In the genomic region with DNA sequence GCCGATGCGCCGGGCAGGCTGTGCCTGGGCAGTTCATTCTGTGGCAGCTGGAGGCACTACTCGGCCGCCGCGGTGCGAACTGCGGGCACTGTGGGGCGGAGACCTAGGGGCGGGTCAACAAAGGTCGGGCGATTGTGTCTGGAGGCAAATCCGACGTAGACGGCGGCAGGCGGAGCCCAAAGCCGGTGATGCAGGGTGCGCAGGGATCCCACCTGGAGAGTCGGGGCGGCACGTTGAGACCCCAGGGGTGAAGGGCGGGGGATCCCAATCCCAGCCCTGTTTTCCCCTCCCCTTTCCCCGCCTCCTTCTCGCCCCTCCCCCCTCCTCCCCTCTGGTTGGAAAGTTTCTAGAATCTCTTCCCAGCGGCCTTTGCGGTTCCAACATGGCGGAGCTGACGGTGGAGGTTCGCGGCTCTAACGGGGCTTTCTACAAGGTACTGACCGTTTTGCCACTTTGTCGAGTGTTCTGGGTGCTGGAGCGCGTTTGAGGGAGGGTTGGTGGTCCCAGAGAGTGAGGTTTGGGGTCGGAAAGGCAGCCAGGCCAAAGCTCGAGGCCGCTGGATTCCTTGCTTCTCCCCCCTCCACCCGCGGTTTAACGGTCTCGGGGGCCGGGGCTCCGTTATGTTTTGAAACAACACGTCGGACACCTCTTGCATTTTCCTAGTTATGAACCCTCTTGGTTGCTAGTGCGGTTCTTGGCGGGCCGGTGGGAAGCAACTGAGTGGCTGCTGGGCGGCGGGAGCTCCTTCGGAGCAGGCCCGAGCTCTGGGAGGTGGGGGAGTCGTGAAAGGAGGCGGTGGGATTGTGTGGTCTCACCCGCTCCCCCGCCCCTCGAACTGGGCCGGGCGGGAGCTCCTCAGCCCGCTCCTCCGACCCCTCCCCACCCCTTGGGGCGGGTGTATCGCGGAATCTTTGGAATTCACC, we compare ENCODE assay signal across 1 cellular context.
TF ChIP-seq lines count a peak whose summit lies in the region.

A gene (plus strand): TSS at position 367 of the 923 bp plus-strand sequence. CDS start 16 bp downstream, at position 383.

TF ChIP-seq in H1, 55 proteins besides CTCF, POLR2A, EP300 and RAD21:
- TF ChIP-seq, protein P1, sequence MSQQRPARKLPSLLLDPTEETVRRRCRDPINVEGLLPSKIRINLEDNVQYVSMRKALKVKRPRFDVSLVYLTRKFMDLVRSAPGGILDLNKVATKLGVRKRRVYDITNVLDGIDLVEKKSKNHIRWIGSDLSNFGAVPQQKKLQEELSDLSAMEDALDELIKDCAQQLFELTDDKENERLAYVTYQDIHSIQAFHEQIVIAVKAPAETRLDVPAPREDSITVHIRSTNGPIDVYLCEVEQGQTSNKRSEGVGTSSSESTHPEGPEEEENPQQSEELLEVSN (IDR thresholded peaks at IDR 0.05): no peak
- TF ChIP-seq YY1 (IDR thresholded peaks at IDR 0.05; ENCODE audit: low read depth, low read length): peak; percentile 95
- TF ChIP-seq CBX5 (IDR thresholded peaks at IDR 0.05; ENCODE audit: low read depth, low read length): no peak
- TF ChIP-seq SP4 (IDR thresholded peaks at IDR 0.05; ENCODE audit: low read length): no peak
- no peak for TF ChIP-seq JUND (IDR thresholded peaks at IDR 0.05; ENCODE audit: low read length)
- TF ChIP-seq SRF (IDR thresholded peaks at IDR 0.05; ENCODE audit: low read depth, low read length): no peak
- TF ChIP-seq SP1 (IDR thresholded peaks at IDR 0.05; ENCODE audit: low read depth, low read length): peak; percentile 72; the same call in 1 of the 2 replicates
- TF ChIP-seq JUN (IDR thresholded peaks at IDR 0.05; ENCODE audit: low read depth, low read length): no peak
- TF ChIP-seq, protein P2, sequence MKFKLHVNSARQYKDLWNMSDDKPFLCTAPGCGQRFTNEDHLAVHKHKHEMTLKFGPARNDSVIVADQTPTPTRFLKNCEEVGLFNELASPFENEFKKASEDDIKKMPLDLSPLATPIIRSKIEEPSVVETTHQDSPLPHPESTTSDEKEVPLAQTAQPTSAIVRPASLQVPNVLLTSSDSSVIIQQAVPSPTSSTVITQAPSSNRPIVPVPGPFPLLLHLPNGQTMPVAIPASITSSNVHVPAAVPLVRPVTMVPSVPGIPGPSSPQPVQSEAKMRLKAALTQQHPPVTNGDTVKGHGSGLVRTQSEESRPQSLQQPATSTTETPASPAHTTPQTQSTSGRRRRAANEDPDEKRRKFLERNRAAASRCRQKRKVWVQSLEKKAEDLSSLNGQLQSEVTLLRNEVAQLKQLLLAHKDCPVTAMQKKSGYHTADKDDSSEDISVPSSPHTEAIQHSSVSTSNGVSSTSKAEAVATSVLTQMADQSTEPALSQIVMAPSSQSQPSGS (IDR thresholded peaks at IDR 0.05; ENCODE audit: low read length): no peak
- TF ChIP-seq TAF1 (IDR thresholded peaks at IDR 0.05; ENCODE audit: low read depth, low read length): peak; percentile 95
- peak; percentile 96 for TF ChIP-seq PHF8 (conservative IDR thresholded peaks at IDR 0.05; ENCODE audit: low read depth, low read length)
- no peak for TF ChIP-seq RFX5 (IDR thresholded peaks at IDR 0.05; ENCODE audit: borderline replicate concordance, low read depth, low read length)
- TF ChIP-seq TCF12 (IDR thresholded peaks at IDR 0.05; ENCODE audit: low read depth, low read length): 0 out of 2 replicates have a peak, but pooled peaks have one; percentile 16
- TF ChIP-seq EGR1 (IDR thresholded peaks at IDR 0.05; ENCODE audit: borderline replicate concordance, low read depth, low read length): 0 out of 2 replicates have a peak, but pooled peaks have one; percentile 26
- peak; percentile 71; the same call in 1 of the 2 replicates for TF ChIP-seq KDM1A (IDR thresholded peaks at IDR 0.05; ENCODE audit: borderline replicate concordance, low read length)
- no peak for TF ChIP-seq GTF2F1 (IDR thresholded peaks at IDR 0.05; ENCODE audit: borderline replicate concordance, low read depth, low read length)
- TF ChIP-seq RXRA (IDR thresholded peaks at IDR 0.05; ENCODE audit: insufficient read depth, low read depth, low read length): peak; percentile 82; the same call in 1 of the 2 replicates
- peak; percentile 62 for TF ChIP-seq RBBP5 (IDR thresholded peaks at IDR 0.05; ENCODE audit: borderline replicate concordance, low read depth, low read length)
- peak; percentile 76 for TF ChIP-seq TBP (IDR thresholded peaks at IDR 0.05; ENCODE audit: low read depth, low read length)
- no peak for TF ChIP-seq SUZ12 (IDR thresholded peaks at IDR 0.05; ENCODE audit: low read length)
- 0 out of 4 replicates have a peak, but pooled peaks have one; percentile 76 to 87 for TF ChIP-seq HDAC2 (IDR thresholded peaks at IDR 0.05; ENCODE audit: borderline replicate concordance in 1 of 2, low read depth in 2 of 2, low read length in 2 of 2)
- no peak for TF ChIP-seq SIRT6 (IDR thresholded peaks at IDR 0.05; ENCODE audit: low read length)
- TF ChIP-seq CTBP2 (IDR thresholded peaks at IDR 0.05; ENCODE audit: borderline replicate concordance, insufficient read depth, insufficient read length, low read length): no peak
- TF ChIP-seq TEAD4 (IDR thresholded peaks at IDR 0.05; ENCODE audit: low read depth, low read length): peak; percentile 84
- TF ChIP-seq CBX8 (IDR thresholded peaks at IDR 0.05; ENCODE audit: borderline replicate concordance, low read depth, low read length): no peak
- TF ChIP-seq BACH1 (IDR thresholded peaks at IDR 0.05; ENCODE audit: low read length): no peak
- TF ChIP-seq NANOG (IDR thresholded peaks at IDR 0.05; ENCODE audit: insufficient read depth, low read depth, low read length, poor library complexity, severe bottlenecking): no peak
- peak; percentile 55 for TF ChIP-seq KDM4A (IDR thresholded peaks at IDR 0.05; ENCODE audit: low read depth, low read length, severe bottlenecking)
- no peak for TF ChIP-seq EZH2 (IDR thresholded peaks at IDR 0.05; ENCODE audit: low read depth, low read length, severe bottlenecking)
- no peak for TF ChIP-seq POU5F1 (IDR thresholded peaks at IDR 0.05; ENCODE audit: low read depth, low read length)
- TF ChIP-seq, protein P3, sequence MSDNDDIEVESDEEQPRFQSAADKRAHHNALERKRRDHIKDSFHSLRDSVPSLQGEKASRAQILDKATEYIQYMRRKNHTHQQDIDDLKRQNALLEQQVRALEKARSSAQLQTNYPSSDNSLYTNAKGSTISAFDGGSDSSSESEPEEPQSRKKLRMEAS (IDR thresholded peaks at IDR 0.05): peak; percentile 47
- no peak for TF ChIP-seq CEBPB (IDR thresholded peaks at IDR 0.05; ENCODE audit: low read depth, low read length)
- TF ChIP-seq BRCA1 (IDR thresholded peaks at IDR 0.05; ENCODE audit: low read depth, low read length): no peak
- TF ChIP-seq CHD1 (IDR thresholded peaks at IDR 0.05; ENCODE audit: low read depth, low read length): no peak
- no peak for TF ChIP-seq ZNF274 (IDR thresholded peaks at IDR 0.05; ENCODE audit: borderline replicate concordance, extremely low read depth, low read length)
- TF ChIP-seq, protein P4, sequence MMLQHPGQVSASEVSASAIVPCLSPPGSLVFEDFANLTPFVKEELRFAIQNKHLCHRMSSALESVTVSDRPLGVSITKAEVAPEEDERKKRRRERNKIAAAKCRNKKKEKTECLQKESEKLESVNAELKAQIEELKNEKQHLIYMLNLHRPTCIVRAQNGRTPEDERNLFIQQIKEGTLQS (IDR thresholded peaks at IDR 0.05; ENCODE audit: insufficient read depth, low read depth, low read length): no peak
- TF ChIP-seq SAP30 (IDR thresholded peaks at IDR 0.05; ENCODE audit: insufficient read depth, insufficient replicate concordance, low read length): peak; percentile 55
- TF ChIP-seq, protein P5, sequence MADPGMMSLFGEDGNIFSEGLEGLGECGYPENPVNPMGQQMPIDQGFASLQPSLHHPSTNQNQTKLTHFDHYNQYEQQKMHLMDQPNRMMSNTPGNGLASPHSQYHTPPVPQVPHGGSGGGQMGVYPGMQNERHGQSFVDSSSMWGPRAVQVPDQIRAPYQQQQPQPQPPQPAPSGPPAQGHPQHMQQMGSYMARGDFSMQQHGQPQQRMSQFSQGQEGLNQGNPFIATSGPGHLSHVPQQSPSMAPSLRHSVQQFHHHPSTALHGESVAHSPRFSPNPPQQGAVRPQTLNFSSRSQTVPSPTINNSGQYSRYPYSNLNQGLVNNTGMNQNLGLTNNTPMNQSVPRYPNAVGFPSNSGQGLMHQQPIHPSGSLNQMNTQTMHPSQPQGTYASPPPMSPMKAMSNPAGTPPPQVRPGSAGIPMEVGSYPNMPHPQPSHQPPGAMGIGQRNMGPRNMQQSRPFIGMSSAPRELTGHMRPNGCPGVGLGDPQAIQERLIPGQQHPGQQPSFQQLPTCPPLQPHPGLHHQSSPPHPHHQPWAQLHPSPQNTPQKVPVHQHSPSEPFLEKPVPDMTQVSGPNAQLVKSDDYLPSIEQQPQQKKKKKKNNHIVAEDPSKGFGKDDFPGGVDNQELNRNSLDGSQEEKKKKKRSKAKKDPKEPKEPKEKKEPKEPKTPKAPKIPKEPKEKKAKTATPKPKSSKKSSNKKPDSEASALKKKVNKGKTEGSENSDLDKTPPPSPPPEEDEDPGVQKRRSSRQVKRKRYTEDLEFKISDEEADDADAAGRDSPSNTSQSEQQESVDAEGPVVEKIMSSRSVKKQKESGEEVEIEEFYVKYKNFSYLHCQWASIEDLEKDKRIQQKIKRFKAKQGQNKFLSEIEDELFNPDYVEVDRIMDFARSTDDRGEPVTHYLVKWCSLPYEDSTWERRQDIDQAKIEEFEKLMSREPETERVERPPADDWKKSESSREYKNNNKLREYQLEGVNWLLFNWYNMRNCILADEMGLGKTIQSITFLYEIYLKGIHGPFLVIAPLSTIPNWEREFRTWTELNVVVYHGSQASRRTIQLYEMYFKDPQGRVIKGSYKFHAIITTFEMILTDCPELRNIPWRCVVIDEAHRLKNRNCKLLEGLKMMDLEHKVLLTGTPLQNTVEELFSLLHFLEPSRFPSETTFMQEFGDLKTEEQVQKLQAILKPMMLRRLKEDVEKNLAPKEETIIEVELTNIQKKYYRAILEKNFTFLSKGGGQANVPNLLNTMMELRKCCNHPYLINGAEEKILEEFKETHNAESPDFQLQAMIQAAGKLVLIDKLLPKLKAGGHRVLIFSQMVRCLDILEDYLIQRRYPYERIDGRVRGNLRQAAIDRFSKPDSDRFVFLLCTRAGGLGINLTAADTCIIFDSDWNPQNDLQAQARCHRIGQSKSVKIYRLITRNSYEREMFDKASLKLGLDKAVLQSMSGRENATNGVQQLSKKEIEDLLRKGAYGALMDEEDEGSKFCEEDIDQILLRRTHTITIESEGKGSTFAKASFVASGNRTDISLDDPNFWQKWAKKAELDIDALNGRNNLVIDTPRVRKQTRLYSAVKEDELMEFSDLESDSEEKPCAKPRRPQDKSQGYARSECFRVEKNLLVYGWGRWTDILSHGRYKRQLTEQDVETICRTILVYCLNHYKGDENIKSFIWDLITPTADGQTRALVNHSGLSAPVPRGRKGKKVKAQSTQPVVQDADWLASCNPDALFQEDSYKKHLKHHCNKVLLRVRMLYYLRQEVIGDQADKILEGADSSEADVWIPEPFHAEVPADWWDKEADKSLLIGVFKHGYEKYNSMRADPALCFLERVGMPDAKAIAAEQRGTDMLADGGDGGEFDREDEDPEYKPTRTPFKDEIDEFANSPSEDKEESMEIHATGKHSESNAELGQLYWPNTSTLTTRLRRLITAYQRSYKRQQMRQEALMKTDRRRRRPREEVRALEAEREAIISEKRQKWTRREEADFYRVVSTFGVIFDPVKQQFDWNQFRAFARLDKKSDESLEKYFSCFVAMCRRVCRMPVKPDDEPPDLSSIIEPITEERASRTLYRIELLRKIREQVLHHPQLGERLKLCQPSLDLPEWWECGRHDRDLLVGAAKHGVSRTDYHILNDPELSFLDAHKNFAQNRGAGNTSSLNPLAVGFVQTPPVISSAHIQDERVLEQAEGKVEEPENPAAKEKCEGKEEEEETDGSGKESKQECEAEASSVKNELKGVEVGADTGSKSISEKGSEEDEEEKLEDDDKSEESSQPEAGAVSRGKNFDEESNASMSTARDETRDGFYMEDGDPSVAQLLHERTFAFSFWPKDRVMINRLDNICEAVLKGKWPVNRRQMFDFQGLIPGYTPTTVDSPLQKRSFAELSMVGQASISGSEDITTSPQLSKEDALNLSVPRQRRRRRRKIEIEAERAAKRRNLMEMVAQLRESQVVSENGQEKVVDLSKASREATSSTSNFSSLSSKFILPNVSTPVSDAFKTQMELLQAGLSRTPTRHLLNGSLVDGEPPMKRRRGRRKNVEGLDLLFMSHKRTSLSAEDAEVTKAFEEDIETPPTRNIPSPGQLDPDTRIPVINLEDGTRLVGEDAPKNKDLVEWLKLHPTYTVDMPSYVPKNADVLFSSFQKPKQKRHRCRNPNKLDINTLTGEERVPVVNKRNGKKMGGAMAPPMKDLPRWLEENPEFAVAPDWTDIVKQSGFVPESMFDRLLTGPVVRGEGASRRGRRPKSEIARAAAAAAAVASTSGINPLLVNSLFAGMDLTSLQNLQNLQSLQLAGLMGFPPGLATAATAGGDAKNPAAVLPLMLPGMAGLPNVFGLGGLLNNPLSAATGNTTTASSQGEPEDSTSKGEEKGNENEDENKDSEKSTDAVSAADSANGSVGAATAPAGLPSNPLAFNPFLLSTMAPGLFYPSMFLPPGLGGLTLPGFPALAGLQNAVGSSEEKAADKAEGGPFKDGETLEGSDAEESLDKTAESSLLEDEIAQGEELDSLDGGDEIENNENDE (IDR thresholded peaks at IDR 0.05; ENCODE audit: insufficient replicate concordance, low read length): no peak
- no peak for TF ChIP-seq BCL11A (IDR thresholded peaks at IDR 0.05; ENCODE audit: low read depth in 2 of 2, low read length in 2 of 2)
- TF ChIP-seq RNF2 (IDR thresholded peaks at IDR 0.05; ENCODE audit: borderline replicate concordance, low read depth, low read length, missing control alignments, poor library complexity, severe bottlenecking): no peak
- TF ChIP-seq, protein P6, sequence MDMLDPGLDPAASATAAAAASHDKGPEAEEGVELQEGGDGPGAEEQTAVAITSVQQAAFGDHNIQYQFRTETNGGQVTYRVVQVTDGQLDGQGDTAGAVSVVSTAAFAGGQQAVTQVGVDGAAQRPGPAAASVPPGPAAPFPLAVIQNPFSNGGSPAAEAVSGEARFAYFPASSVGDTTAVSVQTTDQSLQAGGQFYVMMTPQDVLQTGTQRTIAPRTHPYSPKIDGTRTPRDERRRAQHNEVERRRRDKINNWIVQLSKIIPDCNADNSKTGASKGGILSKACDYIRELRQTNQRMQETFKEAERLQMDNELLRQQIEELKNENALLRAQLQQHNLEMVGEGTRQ (IDR thresholded peaks at IDR 0.05; ENCODE audit: low read length): no peak
- no peak; the same call in none of the 2 replicates for TF ChIP-seq POLR2AphosphoS5 (IDR thresholded peaks at IDR 0.05; ENCODE audit: low read depth, low read length)
- TF ChIP-seq ASH2L (IDR thresholded peaks at IDR 0.05; ENCODE audit: low read length): peak; percentile 97
- peak; percentile 90 for TF ChIP-seq TAF7 (optimal IDR thresholded peaks at IDR 0.05; ENCODE audit: borderline replicate concordance, low read depth, low read length)
- TF ChIP-seq FOSL1 (IDR thresholded peaks at IDR 0.05; ENCODE audit: insufficient read depth, low read depth, low read length): no peak
- TF ChIP-seq SIX5 (IDR thresholded peaks at IDR 0.05; ENCODE audit: low read depth, low read length): no peak
- peak; percentile 19 for TF ChIP-seq NRF1 (IDR thresholded peaks at IDR 0.05; ENCODE audit: low read depth, low read length)
- TF ChIP-seq CREB1 (IDR thresholded peaks at IDR 0.05): peak; percentile 68; the same call in 1 of the 2 replicates
- TF ChIP-seq HDAC6 (IDR thresholded peaks at IDR 0.05; ENCODE audit: low read depth, low read length): no peak
- TF ChIP-seq CHD2 (IDR thresholded peaks at IDR 0.05; ENCODE audit: low read length): no peak
- peak; percentile 85 for TF ChIP-seq KDM5A (IDR thresholded peaks at IDR 0.05; ENCODE audit: low read length)
- TF ChIP-seq SIN3A (conservative IDR thresholded peaks at IDR 0.05 in 1 of 2, IDR thresholded peaks at IDR 0.05 in 1 of 2; ENCODE audit: low read depth in 1 of 2, low read length in 2 of 2): peak in 1 of 2 experiments; percentile 10; a peak in 2 of 4 replicates
